26 cellular contexts compared by ENCODE assay signal in genomic region chr16:88716601-88717001, GRCh38.
"Had no signal": no experiment of that assay in that cellular context is flagged by ENCODE, and none has a peak within 500 bp of the region (broad histone marks: within the 10 kb centered on the region; RNA-seq: fewer than 3 reads in every experiment).

No MANE protein-coding gene starts in this region.

- H3K27ac Mint-ChIP-seq: mesothelial cell of epicardium; nephron progenitor cell; neural progenitor cell; progenitor cell of endocrine pancreas; stimulated activated naive CD8-positive, alpha-beta T cell treated with anti-CD3 and anti-CD28 coated beads, Interleukin-15, Interleukin-2, amounts not matched to agents 100 ng/mL and 50 ng/mL, for 24 hours had no signal

- DNase-seq: islet precursor cell; left ventricle myocardium inferior; mesendoderm; naive B cell; natural killer cell; nephron progenitor cell; ovary; spleen; stimulated activated CD4-positive, alpha-beta T cell treated with anti-CD3 and anti-CD28 coated beads, Interleukin-4, amount 100 ng/mL, for 24 hours; stimulated activated naive CD4-positive, alpha-beta T cell; tibial artery; trophoblast cell; upper lobe of right lung had no signal

- H3K4me3 ChIP-seq: hepatocyte, left ventricle myocardium inferior, lung, neural progenitor cell, ovary, right atrium auricular region, skin epidermis, spleen, suprapubic skin, thoracic aorta, tibial artery, upper lobe of right lung had no signal

- H3K36me3 ChIP-seq: neural progenitor cell, ovary had no signal

- H3K4me2 ChIP-seq: hepatocyte, neural progenitor cell had no signal

- H3K27me3 Mint-ChIP-seq: naive B cell; progenitor cell of endocrine pancreas; stimulated activated naive CD8-positive, alpha-beta T cell treated with anti-CD3 and anti-CD28 coated beads, Interleukin-15, Interleukin-2, amounts not matched to agents 100 ng/mL and 50 ng/mL, for 24 hours had no signal

- H3K36me3 Mint-ChIP-seq: natural killer cell had no signal

- H3K9me3 Mint-ChIP-seq: mesothelial cell of epicardium; naive B cell; natural killer cell; nephron progenitor cell; neural progenitor cell; stimulated activated effector memory CD8-positive, alpha-beta T cell treated with anti-CD3 and anti-CD28 coated beads, Interleukin-12 subunit alpha, Interleukin-12 subunit beta, amount 100 ng/mL, for 72 hours; stimulated activated naive CD8-positive, alpha-beta T cell treated with anti-CD3 and anti-CD28 coated beads, Interleukin-15, Interleukin-2, amounts not matched to agents 100 ng/mL and 50 ng/mL, for 24 hours had no signal

- ATAC-seq: natural killer cell; sciatic nerve; stimulated activated effector memory CD8-positive, alpha-beta T cell treated with anti-CD3 and anti-CD28 coated beads, Interleukin-12 subunit alpha, Interleukin-12 subunit beta, amount 100 ng/mL, for 72 hours; upper lobe of right lung had no signal

- H3K9ac ChIP-seq: neural progenitor cell had no signal

- H3K4me1 ChIP-seq: neural progenitor cell, right atrium auricular region, spleen, suprapubic skin, tibial artery, upper lobe of right lung had no signal

- H3K27ac ChIP-seq: hepatocyte, left ventricle myocardium inferior, neural progenitor cell, ovary, right atrium auricular region, skin epidermis, spleen, suprapubic skin, thoracic aorta, tibial artery, upper lobe of right lung had no signal

- FAIRE-seq: urothelium cell line had no signal

- H3K9me3 ChIP-seq: left ventricle myocardium inferior, ovary, right atrium auricular region, spleen, suprapubic skin, thoracic aorta, tibial artery, upper lobe of right lung had no signal

- H3K4me3 Mint-ChIP-seq: mesothelial cell of epicardium; naive B cell; natural killer cell; nephron progenitor cell; neural progenitor cell; stimulated activated effector memory CD8-positive, alpha-beta T cell treated with anti-CD3 and anti-CD28 coated beads, Interleukin-12 subunit alpha, Interleukin-12 subunit beta, amount 100 ng/mL, for 72 hours; stimulated activated naive CD8-positive, alpha-beta T cell treated with anti-CD3 and anti-CD28 coated beads, Interleukin-15, Interleukin-2, amounts not matched to agents 100 ng/mL and 50 ng/mL, for 24 hours had no signal

- H3K27me3 ChIP-seq: hepatocyte, neural progenitor cell, ovary, right atrium auricular region, spleen, suprapubic skin, tibial artery, upper lobe of right lung had no signal

- H3K4me1 Mint-ChIP-seq: mesothelial cell of epicardium, neural progenitor cell had no signal
